19 cellular contexts compared by ENCODE assay signal in genomic region chr9:104775961-104776360, GRCh38. TPM values are rescaled to one million over a fixed set of nuclear protein-coding genes. Genes with fewer than 3 reads are reported as not detected.
DNase-seq lines count a peak whose midpoint lies in the region; ATAC-seq and TF ChIP-seq lines count a peak whose summit lies in the region.
"Had no signal": no experiment of that assay in that cellular context is flagged by ENCODE, and none has a peak within 500 bp of the region (broad histone marks: within the 10 kb centered on the region; RNA-seq: fewer than 3 reads in every experiment).

No MANE protein-coding gene starts in this region.

- H3K4me3 ChIP-seq in mammary epithelial cell (replicated peaks in 1 of 3; ENCODE audit: insufficient read depth in 1 of 3, low read depth in 2 of 3, low read length in 3 of 3) (no peak overlapping the region), breast epithelium (no peak overlapping the region), epithelial cell of esophagus (ENCODE audit: low read length) (no peak overlapping the region)
- H3K4me3 ChIP-seq: right lobe of liver had no signal

- no peak overlapping the region for H3K9ac ChIP-seq in mammary epithelial cell (ENCODE audit: insufficient read depth, low read length)

- H3K27me3 ChIP-seq in mammary epithelial cell (ENCODE audit: insufficient read depth, low read length) (no peaks in the 10 kb centered on the region), breast epithelium (no peaks in the 10 kb centered on the region)
- H3K27me3 ChIP-seq: right lobe of liver had no signal

- WGBS in mammary epithelial cell (ENCODE audit: low coverage, missing lambda C conversion rate), result 58% methylated on average over 2 of the region's 2 CpGs

- H3K9me3 ChIP-seq in mammary epithelial cell (replicated peaks; ENCODE audit: insufficient read depth, low read length) (no peaks in the 10 kb centered on the region), breast epithelium (no peaks in the 10 kb centered on the region)
- H3K9me3 ChIP-seq: right lobe of liver had no signal

- no TSS peak for BruUV-seq in mammary epithelial cell (replicated peaks; lab: Mats Ljungman, UMichigan)

- in situ Hi-C loops in mammary epithelial cell (cut with MboI; ENCODE audit: low sequenced_read_pairs in 2 of 2), result no loop called here

- peak; percentile 19 for DNase-seq in mammary epithelial cell
- no peak for DNase-seq in breast epithelium (ENCODE audit: low spot score in 2 of 2)
- DNase-seq in epithelial cell of esophagus (ENCODE audit: low read depth), result peak; percentile 51
- no peak for DNase-seq in MV-4-11 (lab: John Stamatoyannopoulos, UW)
- DNase-seq in cerebellum (ENCODE audit: low spot score), result no peak
- DNase-seq: activated CD4-positive, alpha-beta T cell treated with anti-CD3 and anti-CD28 coated beads, Interleukin-2, amount 50 U/mL, for 48 hours; activated T-cell treated with anti-CD3 and anti-CD28 coated beads, Interleukin-2, amount 50 U/mL, for 1 hour; DMS 273 treated with DMSO at 0.1 percent for 48 hours; NCI-H1694 treated with DMSO at 0.1 percent for 48 hours; NCI-H226; NK-92 treated with Interleukin-12 subunit alpha and Interleukin-12 subunit beta, amount 100 ng/mL, for 24 hours; right lobe of liver; SHP77 treated with DMSO at 0.1 percent for 48 hours; stimulated activated CD4-positive, alpha-beta T cell treated with anti-CD3 and anti-CD28 coated beads, Interleukin-2, amount 100 ng/mL, for 24 hours had no signal

- TF ChIP-seq POLR2A in breast epithelium (IDR thresholded peaks at IDR 0.05), result no peak

- TF ChIP-seq CTCF in mammary epithelial cell (conservative IDR thresholded peaks at IDR 0.05 in 1 of 2, IDR thresholded peaks at IDR 0.05 in 1 of 2; ENCODE audit: extremely low read depth in 1 of 2, insufficient read depth in 1 of 2, low read depth in 1 of 2, low read length in 2 of 2), result no peak
- TF ChIP-seq CTCF in breast epithelium (IDR thresholded peaks at IDR 0.05), result no peak
- no peak for TF ChIP-seq CTCF in epithelial cell of esophagus (IDR thresholded peaks at IDR 0.05; ENCODE audit: insufficient read depth, low read depth, low read length, missing control alignments)

- H3K79me2 ChIP-seq in mammary epithelial cell (ENCODE audit: insufficient read depth, low read length), result no peaks in the 10 kb centered on the region

- no peaks in the 10 kb centered on the region for H3K36me3 ChIP-seq in mammary epithelial cell (ENCODE audit: insufficient read depth, low read length)
- no peaks in the 10 kb centered on the region for H3K36me3 ChIP-seq in breast epithelium
- H3K36me3 ChIP-seq: right lobe of liver had no signal

- peaks cover 11% of the 10 kb centered on the region for H3K4me1 ChIP-seq in mammary epithelial cell (ENCODE audit: insufficient read depth, low read length)
- no peaks in the 10 kb centered on the region for H3K4me1 ChIP-seq in breast epithelium
- H3K4me1 ChIP-seq: right lobe of liver had no signal

- dilution Hi-C loops in mammary epithelial cell (cut with HindIII; ENCODE audit: low sequenced_read_pairs), result no loop called here

- H3K4me2 ChIP-seq in mammary epithelial cell (ENCODE audit: insufficient read depth, low read depth, low read length), result peak overlapping the region; percentile 19

- H2AFZ ChIP-seq in mammary epithelial cell (ENCODE audit: low read depth, low read length), result peak overlapping the region; percentile 49

- no peaks in the 10 kb centered on the region for H4K20me1 ChIP-seq in mammary epithelial cell (ENCODE audit: insufficient read depth, low read length)

- intact Hi-C loops in mammary epithelial cell (cut with micrococcal nuclease) (no loop called here), breast epithelium (cut with DNase I; ENCODE audit: low total_unique reads) (no loop called here)

- ATAC-seq in HG03159 (IDR thresholded peaks at IDR 0.05; ENCODE audit: unreplicated experiment) (peak; percentile 3), GM18858 (IDR thresholded peaks at IDR 0.05; ENCODE audit: unreplicated experiment) (no peak)

- CTCF ChIA-PET in mammary epithelial cell (lab: Charles Lee; ENCODE audit: low non-redundant PET), result no interaction called here

- no peak overlapping the region for H3K27ac ChIP-seq in mammary epithelial cell (ENCODE audit: insufficient read depth, low read depth, low read length)
- no peak overlapping the region for H3K27ac ChIP-seq in breast epithelium
- peak overlapping the region; percentile 20 for H3K27ac ChIP-seq in temporal lobe (ENCODE audit: low read depth, low read length)
- H3K27ac ChIP-seq: 22Rv1, right lobe of liver, VCaP had no signal

RNA-seq across cellular contexts. Expression of gene NIPSNAP3B, which starts 12.0 kb away (rescaled TPM):
- total RNA-seq in mammary epithelial cell (1 to 10 TPM in 1 of 2 donors, under 1 TPM in 1; 0.52 to 3.7 TPM), breast epithelium (10 to 100 TPM in 1 of 3 donors, 1 to 10 TPM in 2; 4.2 to 11.4 (median 6.9) TPM), temporal lobe (11.6 TPM), cerebellum (7.7 TPM)
- 0.23 TPM for polyA plus RNA-seq in mammary epithelial cell
- polyA minus RNA-seq in mammary epithelial cell, result not detected

RNA-seq across cellular contexts. Expression of gene NIPSNAP3A, which starts 28.5 kb away (rescaled TPM):
- total RNA-seq in mammary epithelial cell (10 to 100 TPM; 19.2 to 50.2 TPM), breast epithelium (10 to 100 TPM; 23.1 to 28.2 (median 26.6) TPM), temporal lobe (49.7 TPM), cerebellum (39.0 TPM)
- polyA plus RNA-seq in mammary epithelial cell, result 19.8 TPM
- polyA minus RNA-seq in mammary epithelial cell, result 11.5 TPM

Comparison
In these comparisons a context has a peak if more than half of its experiments do, and no peak if none do; other contexts are left out.
1. DNase-seq: peak in mammary epithelial cell (single experiment) and epithelial cell of esophagus (single experiment); none in breast epithelium (0 of 2), MV-4-11 (single experiment) and cerebellum (single experiment).